In the genomic region with DNA sequence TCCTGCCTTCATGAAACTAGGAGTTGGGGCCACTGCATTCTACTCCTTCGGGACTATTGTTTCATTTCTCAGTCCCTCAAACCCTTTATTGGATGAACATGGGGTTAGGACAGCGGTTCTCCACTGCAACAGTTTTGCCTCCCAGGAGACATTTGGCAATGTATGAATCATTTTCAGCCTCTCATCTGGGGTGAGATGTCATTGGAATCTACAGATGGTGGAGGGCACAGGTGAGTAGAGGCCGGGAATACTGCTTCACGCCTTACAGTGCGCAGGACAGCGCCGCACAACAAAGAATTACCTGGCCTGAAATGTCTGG, we compare ENCODE assay signal across 8 cellular contexts. TPM values are rescaled to one million over a fixed set of nuclear protein-coding genes. Genes with fewer than 3 reads are reported as not detected.
DNase-seq lines count a peak whose midpoint lies in the region; ATAC-seq, FAIRE-seq and TF ChIP-seq lines count a peak whose summit lies in the region.

No MANE protein-coding gene starts in this region.

- POLR2A ChIA-PET in CD8-positive, alpha-beta memory T cell (lab: Charles Lee): no interaction called here

- no peak for DNase-seq in CD8-positive, alpha-beta memory T cell
- no peak for DNase-seq in RWPE2 (ENCODE audit: low spot score)
- DNase-seq in epithelial cell of prostate (ENCODE audit: low read depth, low spot score): peak; percentile 22
- no peak for DNase-seq in osteocyte (ENCODE audit: extremely low spot score, unreplicated experiment)
- no peak for DNase-seq in GM19239 (ENCODE audit: insufficient read length, low spot score)
- no peak for DNase-seq in NCI-H2107 (lab: John Stamatoyannopoulos, UW)
- no peak for DNase-seq in DMS79 (lab: John Stamatoyannopoulos, UW)

- peaks cover 16% of the 10 kb centered on the region for H3K4me1 ChIP-seq in CD8-positive, alpha-beta memory T cell (ENCODE audit: insufficient read depth, low read length)
- peaks cover 24% of the 10 kb centered on the region for H3K4me1 ChIP-seq in RWPE2 (ENCODE audit: insufficient read depth, poor library complexity, severe bottlenecking)

- peak overlapping the region; percentile 24 to 96 (median 88) for H3K27ac Mint-ChIP-seq in CD8-positive, alpha-beta memory T cell
- peak overlapping the region; percentile 99 for H3K27ac Mint-ChIP-seq in osteocyte (ENCODE audit: unreplicated experiment)

- no peak for TF ChIP-seq CTCF in RWPE2 (IDR thresholded peaks at IDR 0.05; ENCODE audit: poor library complexity, severe bottlenecking)
- TF ChIP-seq CTCF in osteocyte (IDR thresholded peaks at IDR 0.05): no peak

- H3K4me3 Mint-ChIP-seq in CD8-positive, alpha-beta memory T cell: peak overlapping the region; percentile 86 to 95 (median 91)
- peak overlapping the region; percentile 90 for H3K4me3 Mint-ChIP-seq in osteocyte (ENCODE audit: unreplicated experiment)

- no peak overlapping the region for H3K27ac ChIP-seq in CD8-positive, alpha-beta memory T cell (ENCODE audit: low read depth, low read length)
- peak overlapping the region; percentile 66 for H3K27ac ChIP-seq in RWPE2 (ENCODE audit: poor library complexity, severe bottlenecking)
- peak overlapping the region; percentile 88 for H3K27ac ChIP-seq in epithelial cell of prostate

- no peak for FAIRE-seq in GM19239 (lab: Jason Lieb, UNC)

- H3K36me3 Mint-ChIP-seq in CD8-positive, alpha-beta memory T cell: peaks cover 0 to 3% (median 0%) of the 10 kb centered on the region in 3 donors
- H3K36me3 Mint-ChIP-seq in osteocyte (ENCODE audit: unreplicated experiment): no peaks in the 10 kb centered on the region

- no peaks in the 10 kb centered on the region for H3K9me3 ChIP-seq in CD8-positive, alpha-beta memory T cell (ENCODE audit: low read length)
- no peaks in the 10 kb centered on the region for H3K9me3 ChIP-seq in RWPE2 (ENCODE audit: severe bottlenecking)

- peaks cover 0 to 1% of the 10 kb centered on the region in 2 donors for H3K27me3 Mint-ChIP-seq in CD8-positive, alpha-beta memory T cell
- no peaks in the 10 kb centered on the region for H3K27me3 Mint-ChIP-seq in osteocyte (ENCODE audit: unreplicated experiment)

- ATAC-seq in RWPE2 (ENCODE audit: low read depth): no peak; the same call in 2 of the 3 replicates
- no peak for ATAC-seq in GM19452 (IDR thresholded peaks at IDR 0.05; ENCODE audit: unreplicated experiment)

- H3K27me3 ChIP-seq in CD8-positive, alpha-beta memory T cell (ENCODE audit: insufficient read depth, low read length, poor library complexity, severe bottlenecking): no peaks in the 10 kb centered on the region
- H3K27me3 ChIP-seq in RWPE2 (ENCODE audit: insufficient read depth, poor library complexity, severe bottlenecking): no peaks in the 10 kb centered on the region

- CTCF ChIA-PET in CD8-positive, alpha-beta memory T cell (lab: Charles Lee): no interaction called here

- H3K9me3 Mint-ChIP-seq in CD8-positive, alpha-beta memory T cell: peaks cover 0 to 4% (median 2%) of the 10 kb centered on the region in 5 donors
- no peaks in the 10 kb centered on the region for H3K9me3 Mint-ChIP-seq in osteocyte (ENCODE audit: unreplicated experiment)

- no peaks in the 10 kb centered on the region for H3K36me3 ChIP-seq in CD8-positive, alpha-beta memory T cell (ENCODE audit: insufficient read depth, low read length)
- peaks cover 19% of the 10 kb centered on the region for H3K36me3 ChIP-seq in RWPE2 (ENCODE audit: low read depth)

- peaks cover 36 to 51% (median 41%) of the 10 kb centered on the region in 3 donors for H3K4me1 Mint-ChIP-seq in CD8-positive, alpha-beta memory T cell
- H3K4me1 Mint-ChIP-seq in osteocyte (ENCODE audit: unreplicated experiment): peaks cover 42% of the 10 kb centered on the region

- H3K4me3 ChIP-seq in CD8-positive, alpha-beta memory T cell (ENCODE audit: low read length): peak overlapping the region; percentile 32
- peak overlapping the region; percentile 95 for H3K4me3 ChIP-seq in RWPE2 (ENCODE audit: severe bottlenecking)

RNA-seq across cellular contexts. Expression of a gene that starts 0.6 kb away (rescaled TPM):
- total RNA-seq in CD8-positive, alpha-beta memory T cell: 10 to 100 TPM; 35.0 to 36.0 TPM
- polyA plus RNA-seq in CD8-positive, alpha-beta memory T cell: 11.2 TPM
- total RNA-seq in osteocyte: 26.7 and 30.2 TPM in 2 replicates
